ENCODE assay signal across 1 cellular context in the genomic region with DNA sequence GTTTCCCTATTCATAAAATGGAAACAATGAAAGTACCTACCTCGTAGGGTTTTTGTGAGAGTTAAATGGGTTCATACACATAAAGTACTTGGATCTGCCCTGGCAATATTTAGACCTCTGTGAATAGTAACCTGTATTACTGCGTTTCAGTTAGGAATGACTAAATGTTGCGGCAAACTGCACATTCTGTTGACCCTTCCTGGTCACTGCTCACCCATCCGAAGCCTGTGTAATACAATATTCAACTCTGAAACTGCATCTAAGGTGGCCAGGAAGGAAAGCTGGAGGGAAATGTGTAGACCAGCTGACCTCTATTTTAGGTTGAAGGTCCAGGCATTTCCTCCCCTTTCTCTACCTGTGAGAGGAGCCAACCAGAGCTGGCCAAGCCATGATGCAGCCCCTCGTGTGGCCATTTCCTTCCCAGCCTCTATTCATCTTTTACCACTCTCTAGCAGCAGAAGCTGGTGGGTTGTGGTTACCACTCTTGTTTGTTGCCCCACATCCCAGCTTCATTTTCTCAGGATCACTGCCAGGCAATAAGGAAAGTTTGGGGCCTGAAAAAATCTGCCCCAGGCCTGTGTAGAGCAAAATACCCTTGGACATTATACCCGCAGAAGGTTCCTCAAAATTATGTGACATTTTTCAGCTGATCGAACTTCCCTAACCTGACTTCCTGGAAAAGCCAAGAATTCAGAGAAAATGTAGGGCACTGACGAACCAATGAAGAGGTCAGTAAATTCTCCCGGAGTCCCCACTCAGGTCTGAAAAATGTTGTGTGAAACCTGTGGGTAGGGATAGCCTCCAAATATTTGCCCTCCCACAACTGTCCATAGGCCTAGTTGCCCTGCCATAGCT.
TF ChIP-seq lines count a peak whose summit lies in the region.

No MANE protein-coding gene starts in this region.

TF ChIP-seq in IMR-90, 13 proteins besides CTCF, POLR2A, EP300 and RAD21 (continued from another document):
- TF ChIP-seq RCOR1 (IDR thresholded peaks at IDR 0.05; ENCODE audit: insufficient replicate concordance, low read length) = no peak
- TF ChIP-seq, protein P1, sequence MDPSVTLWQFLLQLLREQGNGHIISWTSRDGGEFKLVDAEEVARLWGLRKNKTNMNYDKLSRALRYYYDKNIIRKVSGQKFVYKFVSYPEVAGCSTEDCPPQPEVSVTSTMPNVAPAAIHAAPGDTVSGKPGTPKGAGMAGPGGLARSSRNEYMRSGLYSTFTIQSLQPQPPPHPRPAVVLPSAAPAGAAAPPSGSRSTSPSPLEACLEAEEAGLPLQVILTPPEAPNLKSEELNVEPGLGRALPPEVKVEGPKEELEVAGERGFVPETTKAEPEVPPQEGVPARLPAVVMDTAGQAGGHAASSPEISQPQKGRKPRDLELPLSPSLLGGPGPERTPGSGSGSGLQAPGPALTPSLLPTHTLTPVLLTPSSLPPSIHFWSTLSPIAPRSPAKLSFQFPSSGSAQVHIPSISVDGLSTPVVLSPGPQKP (IDR thresholded peaks at IDR 0.05; ENCODE audit: borderline replicate concordance, low read depth, low read length) = no peak
- TF ChIP-seq BHLHE40 (IDR thresholded peaks at IDR 0.05; ENCODE audit: low read depth, low read length) = no peak
- TF ChIP-seq RFX5 (IDR thresholded peaks at IDR 0.05; ENCODE audit: low read depth, low read length) = no peak
- no peak for TF ChIP-seq NFE2L2 (IDR thresholded peaks at IDR 0.05; ENCODE audit: low read depth, low read length)
- TF ChIP-seq FOS (IDR thresholded peaks at IDR 0.05; ENCODE audit: low read depth, low read length) = no peak
- no peak for TF ChIP-seq MAFK (IDR thresholded peaks at IDR 0.05; ENCODE audit: low read depth, low read length)
